Comparison of ENCODE assay signal across 24 cellular contexts in the genomic region with DNA sequence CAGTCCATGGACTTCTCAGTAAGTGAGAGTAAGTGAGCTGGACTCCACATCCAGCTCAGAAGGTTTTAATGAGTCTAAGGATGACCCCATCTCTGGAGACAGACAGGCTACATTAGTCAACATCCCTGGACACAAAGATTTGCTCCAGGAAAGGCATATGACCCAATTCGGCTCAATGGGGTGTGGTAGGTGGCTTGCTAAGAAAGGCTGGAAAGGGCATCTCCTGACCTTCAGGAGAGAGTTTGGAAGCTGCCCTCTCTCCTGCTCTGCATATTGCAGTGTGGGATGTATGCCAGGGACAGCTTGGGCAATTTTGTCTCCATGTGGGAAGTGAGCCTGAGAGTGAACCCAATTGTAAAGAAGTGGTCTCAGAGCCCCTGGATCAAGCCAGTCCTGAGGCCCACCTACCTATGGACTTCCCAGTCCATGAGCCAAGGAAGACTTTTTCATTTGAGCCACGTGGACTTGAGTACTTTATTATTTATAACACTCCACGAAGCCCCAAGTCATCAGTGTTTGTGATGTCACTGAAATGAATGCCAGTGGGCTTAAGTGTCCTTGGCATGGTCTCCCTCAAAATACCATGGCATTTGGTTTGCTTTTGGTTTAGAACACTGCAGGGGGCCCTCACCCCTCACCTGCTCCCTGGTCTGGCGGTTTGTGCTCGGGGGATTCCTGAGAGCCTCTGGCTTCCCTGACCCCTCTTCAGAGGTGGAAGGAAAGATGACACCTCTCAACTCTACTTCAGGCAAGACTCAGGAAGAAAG. TPM values are rescaled to one million over a fixed set of nuclear protein-coding genes. Genes with fewer than 3 reads are reported as not detected.
"Had no signal": no experiment of that assay in that cellular context is flagged by ENCODE, and none has a peak within 500 bp of the region (broad histone marks: within the 10 kb centered on the region; RNA-seq: fewer than 3 reads in every experiment).

No MANE protein-coding gene starts in this region.

- H3K4me1 ChIP-seq: colonic mucosa, esophagus muscularis mucosa, parathyroid adenoma, right atrium auricular region, sigmoid colon, tibial nerve had no signal

- H3K4me3 ChIP-seq: colonic mucosa, esophagus muscularis mucosa, lung, right atrium auricular region, sigmoid colon, thoracic aorta, tibial nerve, upper lobe of left lung had no signal

- ATAC-seq: natural killer cell; stimulated activated naive B cell treated with anti-CD40 and anti-IgM and Interleukin-4, amounts not matched to agents 10 μg/mL and 1 μg/mL and 100 μg/mL, for 72 hours had no signal

- H3K79me2 ChIP-seq: parathyroid adenoma had no signal

- H3K27ac Mint-ChIP-seq: endodermal cell; memory B cell; natural killer cell; progenitor cell of endocrine pancreas; stimulated activated naive B cell treated with anti-CD40 and anti-IgM and Interleukin-4, amounts not matched to agents 10 μg/mL and 1 μg/mL and 100 μg/mL, for 72 hours; stimulated activated naive CD8-positive, alpha-beta T cell treated with anti-CD3 and anti-CD28 coated beads, Interleukin-15, Interleukin-2, amounts not matched to agents 100 ng/mL and 50 ng/mL, for 24 hours had no signal

- DNase-seq: colonic mucosa; effector CD8-positive, alpha-beta T cell; foreskin melanocyte; head of caudate nucleus; natural killer cell; sigmoid colon; small intestine; stimulated activated CD4-positive, alpha-beta T cell treated with anti-CD3 and anti-CD28 coated beads, Interleukin-15, amount 100 ng/mL, for 24 hours; stimulated activated CD4-positive, alpha-beta T cell treated with anti-CD3 and anti-CD28 coated beads, Interleukin-2, amount 100 ng/mL, for 48 hours; stimulated activated naive B cell treated with anti-CD40 and anti-IgM and Interleukin-4, amounts not matched to agents 10 μg/mL and 1 μg/mL and 100 μg/mL, for 72 hours; upper lobe of left lung had no signal

- H3K4me3 Mint-ChIP-seq: dendritic cell treated with granulocyte-macrophage colony-stimulating factor and Interleukin-4, amounts not matched to agents 40 ng/mL and 50 ng/mL, for 4 days; endodermal cell; memory B cell; natural killer cell; stimulated activated naive B cell treated with anti-CD40 and anti-IgM and Interleukin-4, amounts not matched to agents 10 μg/mL and 1 μg/mL and 100 μg/mL, for 72 hours; stimulated activated naive CD8-positive, alpha-beta T cell treated with anti-CD3 and anti-CD28 coated beads, Interleukin-15, Interleukin-2, amounts not matched to agents 100 ng/mL and 50 ng/mL, for 24 hours had no signal

- H3K27me3 Mint-ChIP-seq: stimulated activated naive B cell treated with anti-CD40 and anti-IgM and Interleukin-4, amounts not matched to agents 10 μg/mL and 1 μg/mL and 100 μg/mL, for 72 hours had no signal

- H3K9ac ChIP-seq: parathyroid adenoma had no signal

- H3K9me3 ChIP-seq: colonic mucosa had no signal

- H3K36me3 ChIP-seq: colonic mucosa, esophagus muscularis mucosa, neutrophil, right atrium auricular region, sigmoid colon, thoracic aorta, tibial nerve, upper lobe of left lung had no signal

- H3K27me3 ChIP-seq: colonic mucosa, right atrium auricular region, tibial nerve, upper lobe of left lung had no signal

- H3K4me1 Mint-ChIP-seq: endodermal cell, natural killer cell had no signal

- H2AFZ ChIP-seq: parathyroid adenoma had no signal

- H3K27ac ChIP-seq: colonic mucosa, esophagus muscularis mucosa, neutrophil, parathyroid adenoma, right atrium auricular region, sigmoid colon, thoracic aorta, upper lobe of left lung had no signal

RNA-seq across cellular contexts. Expression of gene SH3TC1, which starts 30.1 kb away (rescaled TPM):
- polyA plus RNA-seq: neural cell had no signal
